Comparison of ENCODE assay signal across 33 cellular contexts in the genomic region with DNA sequence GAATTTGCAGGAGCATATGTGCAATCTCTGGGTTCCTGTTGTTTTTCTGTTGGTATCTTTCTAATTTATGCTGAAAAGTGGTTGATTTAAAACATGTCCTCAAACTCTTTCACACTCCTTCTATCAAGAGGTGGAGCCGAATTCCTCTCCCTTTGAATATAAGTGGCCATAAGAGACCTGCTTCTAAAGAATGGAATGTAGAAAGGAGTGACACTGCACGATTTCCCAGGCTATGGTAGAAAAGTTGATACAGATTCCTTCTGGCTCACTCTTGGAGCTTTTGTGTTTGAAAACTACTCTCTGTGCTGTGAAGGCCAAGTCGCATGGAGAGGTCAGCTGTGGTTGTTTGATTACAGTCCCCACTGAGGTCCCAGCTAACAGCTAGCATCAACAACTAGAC.
"Had no signal": no experiment of that assay in that cellular context is flagged by ENCODE, and none has a peak within 500 bp of the region (broad histone marks: within the 10 kb centered on the region; RNA-seq: fewer than 3 reads in every experiment).

No MANE protein-coding gene starts in this region.

- H3K9me3 Mint-ChIP-seq: activated B cell treated with CpG ODN at 0.5 μM for 24 hours; activated CD4-positive, alpha-beta memory T cell treated with anti-CD3 and anti-CD28 coated beads for 36 hours; activated CD4-positive, alpha-beta T cell treated with anti-CD3 and anti-CD28 coated beads, Interleukin-2, amount 10 ng/mL, durations not matched to agents 24 days and 14 days; activated CD8-positive, alpha-beta T cell treated with anti-CD3 and anti-CD28 coated beads for 36 hours; activated naive CD4-positive, alpha-beta T cell treated with anti-CD3 and anti-CD28 coated beads for 36 hours; activated naive CD4-positive, alpha-beta T cell treated with anti-CD3 and anti-CD28 coated beads, Interleukin-2, amount 50 U/mL, for 72 hours; activated naive CD8-positive, alpha-beta T cell treated with anti-CD3 and anti-CD28 coated beads for 36 hours; activated T-cell treated with anti-CD3 and anti-CD28 coated beads, Interleukin-2, amount 50 U/mL, for 4 hours; activated T-helper 1 cell treated with anti-CD3 and anti-CD28 coated beads, Interleukin-12 subunit alpha, Interleukin-12 subunit beta, Interleukin-2, Interleukin-4 antibody, amounts not matched to agents 30 ng/mL and 10 ng/mL and 1 ng/mL, durations not matched to agents 14 hours and 24 hours and 36 hours; activated T-helper 17 cell treated with anti-CD3 and anti-CD28 coated beads, Interleukin-2, amount 50 U/mL, for 72 hours; central memory CD8-positive, alpha-beta T cell; T-cell had no signal

- H3K9me3 ChIP-seq: adrenal gland, body of pancreas, breast epithelium had no signal

- H3K36me3 ChIP-seq: adrenal gland, brain microvascular endothelial cell, breast epithelium had no signal

- H3K4me1 Mint-ChIP-seq: activated B cell treated with CpG ODN at 0.5 μM for 24 hours; activated CD4-positive, alpha-beta T cell treated with anti-CD3 and anti-CD28 coated beads, Interleukin-2, amount 10 ng/mL, durations not matched to agents 24 days and 14 days; activated naive CD8-positive, alpha-beta T cell treated with anti-CD3 and anti-CD28 coated beads for 36 hours; activated T-helper 17 cell treated with anti-CD3 and anti-CD28 coated beads, Interleukin-2, amount 50 U/mL, for 72 hours; central memory CD8-positive, alpha-beta T cell; T-cell; T-helper 17 cell had no signal

- ATAC-seq: activated CD8-positive, alpha-beta T cell treated with anti-CD3 and anti-CD28 coated beads for 36 hours; activated naive CD4-positive, alpha-beta T cell treated with anti-CD3 and anti-CD28 coated beads, Interleukin-2, amount 50 U/mL, for 72 hours; activated T-cell treated with anti-CD3 and anti-CD28 coated beads, Interleukin-2, amount 50 U/mL, for 4 hours; activated T-cell treated with anti-CD3 and anti-CD28 coated beads, Interleukin-2, amount 50 U/mL, for 72 hours; activated T-helper 17 cell treated with anti-CD3 and anti-CD28 coated beads, Interleukin-2, amount 50 U/mL, for 72 hours; body of pancreas; T-cell; T-helper 17 cell had no signal

- H3K4me3 Mint-ChIP-seq: activated B cell treated with CpG ODN at 0.5 μM for 24 hours; activated CD4-positive, alpha-beta memory T cell treated with anti-CD3 and anti-CD28 coated beads for 36 hours; activated CD4-positive, alpha-beta T cell treated with anti-CD3 and anti-CD28 coated beads, Interleukin-2, amount 10 ng/mL, durations not matched to agents 24 days and 14 days; activated CD8-positive, alpha-beta T cell treated with anti-CD3 and anti-CD28 coated beads for 36 hours; activated naive CD4-positive, alpha-beta T cell treated with anti-CD3 and anti-CD28 coated beads for 36 hours; activated naive CD8-positive, alpha-beta T cell treated with anti-CD3 and anti-CD28 coated beads for 36 hours; activated T-cell treated with anti-CD3 and anti-CD28 coated beads, Interleukin-2, amount 50 U/mL, for 4 hours; activated T-cell treated with anti-CD3 and anti-CD28 coated beads, Interleukin-2, amount 50 U/mL, for 72 hours; activated T-helper 1 cell treated with anti-CD3 and anti-CD28 coated beads, Interleukin-12 subunit alpha, Interleukin-12 subunit beta, Interleukin-2, Interleukin-4 antibody, amounts not matched to agents 30 ng/mL and 10 ng/mL and 1 ng/mL, durations not matched to agents 14 hours and 24 hours and 36 hours; activated T-helper 17 cell treated with anti-CD3 and anti-CD28 coated beads, Interleukin-2, amount 50 U/mL, for 72 hours; central memory CD8-positive, alpha-beta T cell; T-cell; T-helper 17 cell had no signal

- H3K27me3 ChIP-seq: adrenal gland, body of pancreas, brain microvascular endothelial cell, breast epithelium had no signal

- H3K4me3 ChIP-seq: adrenal gland, body of pancreas, breast epithelium had no signal

- H3K27me3 Mint-ChIP-seq: activated B cell treated with CpG ODN at 0.5 μM for 24 hours; activated CD4-positive, alpha-beta memory T cell treated with anti-CD3 and anti-CD28 coated beads for 36 hours; activated CD4-positive, alpha-beta T cell treated with anti-CD3 and anti-CD28 coated beads, Interleukin-2, amount 10 ng/mL, durations not matched to agents 24 days and 14 days; activated CD8-positive, alpha-beta T cell treated with anti-CD3 and anti-CD28 coated beads for 36 hours; activated naive CD8-positive, alpha-beta T cell treated with anti-CD3 and anti-CD28 coated beads for 36 hours; activated T-helper 17 cell treated with anti-CD3 and anti-CD28 coated beads, Interleukin-2, amount 50 U/mL, for 72 hours; central memory CD8-positive, alpha-beta T cell; T-cell; T-helper 17 cell had no signal

- DNase-seq: activated B cell treated with CpG ODN at 0.5 μM for 24 hours; activated CD4-positive, alpha-beta memory T cell treated with anti-CD3 and anti-CD28 coated beads for 36 hours; activated CD4-positive, alpha-beta T cell treated with anti-CD3 and anti-CD28 coated beads for 4 hours; activated CD4-positive, alpha-beta T cell treated with anti-CD3 and anti-CD28 coated beads, Interleukin-2, amount 10 ng/mL, durations not matched to agents 24 days and 14 days; activated CD4-positive, alpha-beta T cell treated with anti-CD3 and anti-CD28 coated beads, Interleukin-2, amount 50 U/mL, for 1 hour; activated CD4-positive, alpha-beta T cell treated with anti-CD3 and anti-CD28 coated beads, Interleukin-2, amount 50 U/mL, for 4 hours; activated CD4-positive, CD25-positive, alpha-beta regulatory T cell treated with anti-CD3 and anti-CD28 coated beads, Interleukin-2, amount 50 U/mL, for 72 hours; activated CD8-positive, alpha-beta memory T cell treated with anti-CD3 and anti-CD28 coated beads, Interleukin-2, amount 50 U/mL, for 4 hours; activated CD8-positive, alpha-beta T cell treated with anti-CD3 and anti-CD28 coated beads for 36 hours; activated effector memory CD4-positive, alpha-beta T cell treated with anti-CD3 and anti-CD28 coated beads, Interleukin-2, amount 50 U/mL, for 16 hours; activated gamma-delta T cell treated with Interleukin-2 at 50 U/mL for 16 hours; activated naive CD4-positive, alpha-beta T cell; activated naive CD4-positive, alpha-beta T cell treated with anti-CD3 and anti-CD28 coated beads for 36 hours; activated naive CD4-positive, alpha-beta T cell treated with anti-CD3 and anti-CD28 coated beads, Interleukin-2, amount 50 U/mL, for 16 hours; activated naive CD8-positive, alpha-beta T cell treated with anti-CD3 and anti-CD28 coated beads for 36 hours; activated T-cell treated with anti-CD3 and anti-CD28 coated beads for 4 hours; activated T-cell treated with anti-CD3 and anti-CD28 coated beads, Interleukin-2, amount 50 U/mL, for 1 hour; activated T-cell treated with anti-CD3 and anti-CD28 coated beads, Interleukin-2, amount 50 U/mL, for 4 hours; activated T-cell treated with anti-CD3 and anti-CD28 coated beads, Interleukin-2, amount 50 U/mL, for 72 hours; adrenal gland; amniotic stem cell; aorta; body of pancreas; brain microvascular endothelial cell; caudate nucleus; T-cell; T-helper 17 cell had no signal

- H3K4me1 ChIP-seq: adrenal gland, body of pancreas, breast epithelium had no signal

- H3K36me3 Mint-ChIP-seq: activated CD4-positive, alpha-beta memory T cell treated with anti-CD3 and anti-CD28 coated beads for 36 hours; activated naive CD4-positive, alpha-beta T cell treated with anti-CD3 and anti-CD28 coated beads, Interleukin-2, amount 50 U/mL, for 72 hours; activated naive CD8-positive, alpha-beta T cell treated with anti-CD3 and anti-CD28 coated beads for 36 hours; T-cell had no signal

- H3K27ac ChIP-seq: adrenal gland, body of pancreas, brain microvascular endothelial cell, breast epithelium, VCaP had no signal

- H3K27ac Mint-ChIP-seq: activated B cell treated with CpG ODN at 0.5 μM for 24 hours; activated CD4-positive, alpha-beta memory T cell treated with anti-CD3 and anti-CD28 coated beads for 36 hours; activated CD4-positive, alpha-beta T cell treated with anti-CD3 and anti-CD28 coated beads, Interleukin-2, amount 10 ng/mL, durations not matched to agents 24 days and 14 days; activated CD8-positive, alpha-beta T cell treated with anti-CD3 and anti-CD28 coated beads for 36 hours; activated naive CD4-positive, alpha-beta T cell treated with anti-CD3 and anti-CD28 coated beads for 36 hours; activated naive CD4-positive, alpha-beta T cell treated with anti-CD3 and anti-CD28 coated beads, Interleukin-2, amount 50 U/mL, for 72 hours; activated naive CD8-positive, alpha-beta T cell treated with anti-CD3 and anti-CD28 coated beads for 36 hours; activated T-cell treated with anti-CD3 and anti-CD28 coated beads, Interleukin-2, amount 50 U/mL, for 72 hours; activated T-helper 1 cell treated with anti-CD3 and anti-CD28 coated beads, Interleukin-12 subunit alpha, Interleukin-12 subunit beta, Interleukin-2, Interleukin-4 antibody, amounts not matched to agents 30 ng/mL and 10 ng/mL and 1 ng/mL, durations not matched to agents 14 hours and 24 hours and 36 hours; activated T-helper 17 cell treated with anti-CD3 and anti-CD28 coated beads, Interleukin-2, amount 50 U/mL, for 72 hours; T-cell; T-helper 17 cell had no signal
